ENCODE assay signal across 8 cellular contexts in the genomic region with DNA sequence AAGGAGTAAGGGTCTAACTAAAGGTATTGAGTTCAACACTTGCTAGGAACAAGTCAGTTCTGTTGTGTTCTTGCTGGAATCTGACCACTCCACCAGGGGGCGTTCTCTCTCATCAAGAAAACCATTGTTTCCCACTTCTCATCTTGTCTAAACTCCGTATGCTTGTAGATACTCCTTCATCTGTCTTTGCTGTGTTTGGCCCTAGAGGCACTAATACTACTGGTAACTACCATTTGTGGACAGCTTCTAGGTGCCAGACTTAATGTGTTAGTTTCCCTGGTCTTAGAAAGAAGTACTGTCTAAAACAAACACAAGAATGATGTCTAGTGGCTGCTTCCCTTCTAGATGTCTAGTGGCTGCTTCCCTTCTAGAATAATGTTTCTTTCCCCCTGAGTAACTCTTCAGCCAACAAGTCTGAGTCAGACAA. TPM values are rescaled to one million over a fixed set of nuclear protein-coding genes. Genes with fewer than 3 reads are reported as not detected.
A peak's percentile ranks its signal among the peaks of the same experiment; 100 is the strongest.
DNase-seq lines count a peak whose midpoint lies in the region; FAIRE-seq lines count a peak whose summit lies in the region.

No MANE protein-coding gene starts in this region.

- in situ Hi-C loops in Caki2 (cut with HindIII; ENCODE audit: low pct_unique_long_range_greater_than_20kb, low sequenced_read_pairs), result no loop called here

- FAIRE-seq in endometrium (lab: Jason Lieb, UNC), result peak; percentile 68

- DNase-seq in Caki2 (ENCODE audit: low read depth), result peak; percentile 12
- peak; percentile 47 for DNase-seq in HS-27A (ENCODE audit: low read depth)
- DNase-seq in NOMO-1 (lab: John Stamatoyannopoulos, UW; ENCODE audit: unreplicated experiment in 2 of 2), result peak; percentile 4 to 55
- DNase-seq in activated CD8-positive, alpha-beta memory T cell treated with anti-CD3 and anti-CD28 coated beads for 48 hours (ENCODE audit: low read depth in 2 of 3, low spot score in 2 of 3), result peak in 2 of 3 experiments; percentile 15 to 50
- DNase-seq in midbrain (lab: John Stamatoyannopoulos, UW), result peak; percentile 78
- peak; percentile 46 to 47 for DNase-seq in stimulated activated CD8-positive, alpha-beta memory T cell treated with anti-CD3 and anti-CD28 coated beads, Interleukin-2, amount 100 ng/mL, for 48 hours (ENCODE audit: low read depth in 2 of 2)
- no peak for DNase-seq in DMS79 treated with DMSO at 0.1 percent for 48 hours (lab: John Stamatoyannopoulos, UW)

RNA-seq across cellular contexts. Expression of a gene that starts 18.7 kb away (rescaled TPM):
- total RNA-seq in Caki2 (2014; rRNA removed; shearing (Covaris generic); ENCODE audit: low replicate concordance), result 1.9 and 3.3 TPM in 2 replicates
